22 cellular contexts compared by ENCODE assay signal in genomic region chr4:173159791-173160190, GRCh38.
"Had no signal": no experiment of that assay in that cellular context is flagged by ENCODE, and none has a peak within 500 bp of the region (broad histone marks: within the 10 kb centered on the region; RNA-seq: fewer than 3 reads in every experiment).

No MANE protein-coding gene starts in this region.

- H3K4me1 Mint-ChIP-seq: endodermal cell; naive thymus-derived CD4-positive, alpha-beta T cell; stimulated activated memory B cell treated with anti-CD40 and anti-IgM and Interleukin-4, amounts not matched to agents 10 μg/mL and 1 μg/mL and 100 μg/mL, for 72 hours had no signal

- H3K36me3 Mint-ChIP-seq: stimulated activated memory B cell treated with anti-CD40 and anti-IgM and Interleukin-4, amounts not matched to agents 10 μg/mL and 1 μg/mL and 100 μg/mL, for 72 hours had no signal

- H3K4me1 ChIP-seq: psoas muscle, right lobe of liver, spleen, tibial nerve, upper lobe of right lung, vagina had no signal

- H3K27ac Mint-ChIP-seq: endodermal cell; naive thymus-derived CD4-positive, alpha-beta T cell; nephron progenitor cell; stimulated activated memory B cell treated with anti-CD40 and anti-IgM and Interleukin-4, amounts not matched to agents 10 μg/mL and 1 μg/mL and 100 μg/mL, for 72 hours; stimulated activated naive CD8-positive, alpha-beta T cell treated with anti-CD3 and anti-CD28 coated beads, Interleukin-15, Interleukin-2, amounts not matched to agents 100 ng/mL and 50 ng/mL, for 24 hours had no signal

- H3K27ac ChIP-seq: psoas muscle, right lobe of liver, spleen, tibial nerve, upper lobe of right lung, vagina had no signal

- ATAC-seq: naive thymus-derived CD4-positive, alpha-beta T cell; psoas muscle; right lobe of liver; stimulated activated memory B cell treated with anti-CD40 and anti-IgM and Interleukin-4, amounts not matched to agents 10 μg/mL and 1 μg/mL and 100 μg/mL, for 72 hours; upper lobe of right lung had no signal

- H3K9me3 Mint-ChIP-seq: endodermal cell; naive thymus-derived CD4-positive, alpha-beta T cell; nephron progenitor cell; stimulated activated memory B cell treated with anti-CD40 and anti-IgM and Interleukin-4, amounts not matched to agents 10 μg/mL and 1 μg/mL and 100 μg/mL, for 72 hours; stimulated activated naive CD8-positive, alpha-beta T cell treated with anti-CD3 and anti-CD28 coated beads, Interleukin-15, Interleukin-2, amounts not matched to agents 100 ng/mL and 50 ng/mL, for 24 hours had no signal

- H3K27me3 ChIP-seq: right lobe of liver, spleen, tibial nerve, upper lobe of right lung, vagina had no signal

- H3K9me3 ChIP-seq: psoas muscle, right lobe of liver, spleen, tibial nerve, upper lobe of right lung, vagina had no signal

- H3K4me3 Mint-ChIP-seq: endodermal cell; naive thymus-derived CD4-positive, alpha-beta T cell; nephron progenitor cell; stimulated activated memory B cell treated with anti-CD40 and anti-IgM and Interleukin-4, amounts not matched to agents 10 μg/mL and 1 μg/mL and 100 μg/mL, for 72 hours; stimulated activated naive CD8-positive, alpha-beta T cell treated with anti-CD3 and anti-CD28 coated beads, Interleukin-15, Interleukin-2, amounts not matched to agents 100 ng/mL and 50 ng/mL, for 24 hours had no signal

- H3K4me3 ChIP-seq: psoas muscle, right lobe of liver, spleen, tibial nerve, upper lobe of right lung, vagina had no signal

- H3K27me3 Mint-ChIP-seq: naive thymus-derived CD4-positive, alpha-beta T cell; stimulated activated memory B cell treated with anti-CD40 and anti-IgM and Interleukin-4, amounts not matched to agents 10 μg/mL and 1 μg/mL and 100 μg/mL, for 72 hours; stimulated activated naive CD8-positive, alpha-beta T cell treated with anti-CD3 and anti-CD28 coated beads, Interleukin-15, Interleukin-2, amounts not matched to agents 100 ng/mL and 50 ng/mL, for 24 hours had no signal

- DNase-seq: effector CD4-positive, alpha-beta T cell; endodermal cell; erythroblast; foreskin melanocyte; head of caudate nucleus; hypothalamus; kidney glomerular epithelial cell; mesendoderm; naive thymus-derived CD4-positive, alpha-beta T cell; nephron progenitor cell; psoas muscle; retina; right lobe of liver; spleen; stimulated activated CD4-positive, alpha-beta T cell treated with anti-CD3 and anti-CD28 coated beads, Interleukin-15, amount 100 ng/mL, for 24 hours; stimulated activated CD4-positive, alpha-beta T cell treated with anti-CD3 and anti-CD28 coated beads, Interleukin-1b, Interleukin-23, amount 100 ng/mL, for 48 hours; stimulated activated CD4-positive, alpha-beta T cell treated with anti-CD3 and anti-CD28 coated beads, Interleukin-4, amount 100 ng/mL, for 24 hours; upper lobe of right lung had no signal

- H3K36me3 ChIP-seq: right lobe of liver, tibial nerve, upper lobe of right lung, vagina had no signal
